1 cellular context compared by ENCODE assay signal in genomic region chr6:41442800-41443501, GRCh38.
A peak's percentile ranks its signal among the peaks of the same experiment; 100 is the strongest.
TF ChIP-seq lines count a peak whose summit lies in the region.

No MANE protein-coding gene starts in this region.

TF ChIP-seq in HEK293, 187 proteins besides CTCF, POLR2A, EP300 and RAD21 (continued from another document and continues in another):
- TF ChIP-seq ZNF704 (tag by site-specific recombination; IDR thresholded peaks at IDR 0.05) (no peak), ZNF658 (tag by site-specific recombination; IDR thresholded peaks at IDR 0.05) (no peak), ZNF549 (tag by site-specific recombination; IDR thresholded peaks at IDR 0.05) (no peak), GLIS2 (tag by site-specific recombination; IDR thresholded peaks at IDR 0.05) (peak; percentile 88), GLI2 (tag by site-specific recombination; IDR thresholded peaks at IDR 0.05; ENCODE audit: borderline replicate concordance, low read depth) (no peak), ZNF426 (tag by site-specific recombination; IDR thresholded peaks at IDR 0.05) (no peak), ZNF544 (tag by site-specific recombination; IDR thresholded peaks at IDR 0.05) (no peak), ZNF223 (tag by site-specific recombination; IDR thresholded peaks at IDR 0.05) (no peak), ZNF221 (tag by site-specific recombination; IDR thresholded peaks at IDR 0.05; ENCODE audit: borderline replicate concordance) (no peak), ZNF529 (tag by site-specific recombination; IDR thresholded peaks at IDR 0.05; ENCODE audit: insufficient replicate concordance) (no peak), RBAK (tag by site-specific recombination; IDR thresholded peaks at IDR 0.05) (no peak), ZNF292 (tag by site-specific recombination; IDR thresholded peaks at IDR 0.05; ENCODE audit: borderline replicate concordance, low read depth) (no peak), ZNF169 (tag by site-specific recombination; IDR thresholded peaks at IDR 0.05) (no peak), ZNF791 (tag by site-specific recombination; IDR thresholded peaks at IDR 0.05) (no peak), SP7 (tag by site-specific recombination; IDR thresholded peaks at IDR 0.05) (peak; percentile 75; the same call in 1 of the 2 replicates), ZNF501 (tag by site-specific recombination; IDR thresholded peaks at IDR 0.05) (no peak), ZNF600 (tag by site-specific recombination; IDR thresholded peaks at IDR 0.05) (no peak), SETDB1 (IDR thresholded peaks at IDR 0.05; ENCODE audit: insufficient read length, low read length) (no peak), SCRT1 (tag by site-specific recombination; IDR thresholded peaks at IDR 0.05; ENCODE audit: borderline replicate concordance) (no peak), ZFP37 (tag by site-specific recombination; IDR thresholded peaks at IDR 0.05) (no peak), ZNF596 (tag by site-specific recombination; IDR thresholded peaks at IDR 0.05) (no peak), ZSCAN23 (tag by site-specific recombination; IDR thresholded peaks at IDR 0.05) (no peak), SALL2 (tag by site-specific recombination; IDR thresholded peaks at IDR 0.05; ENCODE audit: borderline replicate concordance) (no peak), ZNF23 (tag by site-specific recombination; IDR thresholded peaks at IDR 0.05; ENCODE audit: borderline replicate concordance) (no peak), ZNF324 (tag by site-specific recombination; IDR thresholded peaks at IDR 0.05) (peak; percentile 28; the same call in 1 of the 2 replicates), ZNF138 (tag by site-specific recombination; IDR thresholded peaks at IDR 0.05; ENCODE audit: borderline replicate concordance) (no peak), ZNF266 (tag by site-specific recombination; IDR thresholded peaks at IDR 0.05; ENCODE audit: low read depth) (no peak), ZNF350 (tag by site-specific recombination; IDR thresholded peaks at IDR 0.05) (no peak), SP2 (tag by site-specific recombination; IDR thresholded peaks at IDR 0.05) (peak; percentile 58), ZNF311 (tag by site-specific recombination; IDR thresholded peaks at IDR 0.05; ENCODE audit: borderline replicate concordance) (no peak), ZNF654 (tag by site-specific recombination; IDR thresholded peaks at IDR 0.05; ENCODE audit: low read depth) (peak; percentile 6; the same call in 1 of the 2 replicates), KLF10 (tag by site-specific recombination; IDR thresholded peaks at IDR 0.05) (no peak), PBX3 (CRISPR knock-in tag; IDR thresholded peaks at IDR 0.05) (no peak), ZNF747 (tag by site-specific recombination; IDR thresholded peaks at IDR 0.05) (no peak), HOXD13 (CRISPR knock-in tag; IDR thresholded peaks at IDR 0.05; ENCODE audit: borderline replicate concordance) (no peak), PRDM1 (tag by site-specific recombination; IDR thresholded peaks at IDR 0.05) (no peak), ZNF707 (tag by site-specific recombination; IDR thresholded peaks at IDR 0.05) (no peak), ZNF112 (tag by site-specific recombination; IDR thresholded peaks at IDR 0.05) (no peak), ZNF768 (tag by site-specific recombination; IDR thresholded peaks at IDR 0.05) (no peak), MEIS1 (CRISPR knock-in tag; IDR thresholded peaks at IDR 0.05; ENCODE audit: borderline replicate concordance) (no peak), ZNF521 (tag by site-specific recombination; IDR thresholded peaks at IDR 0.05) (no peak), ZNF580 (tag by site-specific recombination; IDR thresholded peaks at IDR 0.05) (peak; percentile 75), ZNF26 (tag by site-specific recombination; IDR thresholded peaks at IDR 0.05) (no peak), ZNF248 (tag by site-specific recombination; IDR thresholded peaks at IDR 0.05) (no peak), KLF8 (tag by site-specific recombination; IDR thresholded peaks at IDR 0.05) (no peak; the same call in 1 of the 2 replicates), ZBTB21 (tag by site-specific recombination; IDR thresholded peaks at IDR 0.05) (no peak), ZNF2 (tag by site-specific recombination; IDR thresholded peaks at IDR 0.05) (peak; percentile 29; the same call in 1 of the 2 replicates), ZNF184 (tag by site-specific recombination; IDR thresholded peaks at IDR 0.05) (no peak), ZNF645 (tag by site-specific recombination; IDR thresholded peaks at IDR 0.05) (no peak), ZNF121 (tag by site-specific recombination; IDR thresholded peaks at IDR 0.05) (no peak), ZNF785 (tag by site-specific recombination; IDR thresholded peaks at IDR 0.05) (0 out of 2 replicates have a peak, but pooled peaks have one; percentile 41), ZNF433 (tag by site-specific recombination; IDR thresholded peaks at IDR 0.05; ENCODE audit: low read depth) (no peak)
- TF ChIP-seq, protein P1, sequence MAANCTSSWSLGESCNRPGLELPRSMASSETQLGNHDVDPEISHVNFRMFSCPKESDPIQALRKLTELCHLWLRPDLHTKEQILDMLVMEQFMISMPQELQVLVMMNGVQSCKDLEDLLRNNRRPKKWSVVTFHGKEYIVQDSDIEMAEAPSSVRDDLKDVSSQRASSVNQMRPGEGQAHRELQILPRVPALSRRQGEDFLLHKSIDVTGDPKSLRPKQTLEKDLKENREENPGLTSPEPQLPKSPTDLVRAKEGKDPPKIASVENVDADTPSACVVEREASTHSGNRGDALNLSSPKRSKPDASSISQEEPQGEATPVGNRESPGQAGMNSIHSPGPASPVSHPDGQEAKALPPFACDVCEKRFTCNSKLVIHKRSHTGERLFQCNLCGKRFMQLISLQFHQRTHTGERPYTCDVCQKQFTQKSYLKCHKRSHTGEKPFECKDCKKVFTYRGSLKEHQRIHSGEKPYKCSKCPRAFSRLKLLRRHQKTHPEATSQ (tag by site-specific recombination; IDR thresholded peaks at IDR 0.05): no peak; the same call in 1 of the 2 replicates
- TF ChIP-seq, protein P2, sequence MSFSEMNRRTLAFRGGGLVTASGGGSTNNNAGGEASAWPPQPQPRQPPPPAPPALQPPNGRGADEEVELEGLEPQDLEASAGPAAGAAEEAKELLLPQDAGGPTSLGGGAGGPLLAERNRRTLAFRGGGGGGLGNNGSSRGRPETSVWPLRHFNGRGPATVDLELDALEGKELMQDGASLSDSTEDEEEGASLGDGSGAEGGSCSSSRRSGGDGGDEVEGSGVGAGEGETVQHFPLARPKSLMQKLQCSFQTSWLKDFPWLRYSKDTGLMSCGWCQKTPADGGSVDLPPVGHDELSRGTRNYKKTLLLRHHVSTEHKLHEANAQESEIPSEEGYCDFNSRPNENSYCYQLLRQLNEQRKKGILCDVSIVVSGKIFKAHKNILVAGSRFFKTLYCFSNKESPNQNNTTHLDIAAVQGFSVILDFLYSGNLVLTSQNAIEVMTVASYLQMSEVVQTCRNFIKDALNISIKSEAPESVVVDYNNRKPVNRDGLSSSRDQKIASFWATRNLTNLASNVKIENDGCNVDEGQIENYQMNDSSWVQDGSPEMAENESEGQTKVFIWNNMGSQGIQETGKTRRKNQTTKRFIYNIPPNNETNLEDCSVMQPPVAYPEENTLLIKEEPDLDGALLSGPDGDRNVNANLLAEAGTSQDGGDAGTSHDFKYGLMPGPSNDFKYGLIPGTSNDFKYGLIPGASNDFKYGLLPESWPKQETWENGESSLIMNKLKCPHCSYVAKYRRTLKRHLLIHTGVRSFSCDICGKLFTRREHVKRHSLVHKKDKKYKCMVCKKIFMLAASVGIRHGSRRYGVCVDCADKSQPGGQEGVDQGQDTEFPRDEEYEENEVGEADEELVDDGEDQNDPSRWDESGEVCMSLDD (tag by site-specific recombination; IDR thresholded peaks at IDR 0.05): 0 out of 2 replicates have a peak, but pooled peaks have one; percentile 15
- TF ChIP-seq, protein P3, sequence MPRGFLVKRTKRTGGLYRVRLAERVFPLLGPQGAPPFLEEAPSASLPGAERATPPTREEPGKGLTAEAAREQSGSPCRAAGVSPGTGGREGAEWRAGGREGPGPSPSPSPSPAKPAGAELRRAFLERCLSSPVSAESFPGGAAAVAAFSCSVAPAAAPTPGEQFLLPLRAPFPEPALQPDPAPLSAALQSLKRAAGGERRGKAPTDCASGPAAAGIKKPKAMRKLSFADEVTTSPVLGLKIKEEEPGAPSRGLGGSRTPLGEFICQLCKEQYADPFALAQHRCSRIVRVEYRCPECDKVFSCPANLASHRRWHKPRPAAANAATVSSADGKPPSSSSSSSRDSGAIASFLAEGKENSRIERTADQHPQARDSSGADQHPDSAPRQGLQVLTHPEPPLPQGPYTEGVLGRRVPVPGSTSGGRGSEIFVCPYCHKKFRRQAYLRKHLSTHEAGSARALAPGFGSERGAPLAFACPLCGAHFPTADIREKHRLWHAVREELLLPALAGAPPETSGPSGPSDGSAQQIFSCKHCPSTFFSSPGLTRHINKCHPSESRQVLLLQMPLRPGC (tag by site-specific recombination; IDR thresholded peaks at IDR 0.05): no peak
- TF ChIP-seq, protein P4, sequence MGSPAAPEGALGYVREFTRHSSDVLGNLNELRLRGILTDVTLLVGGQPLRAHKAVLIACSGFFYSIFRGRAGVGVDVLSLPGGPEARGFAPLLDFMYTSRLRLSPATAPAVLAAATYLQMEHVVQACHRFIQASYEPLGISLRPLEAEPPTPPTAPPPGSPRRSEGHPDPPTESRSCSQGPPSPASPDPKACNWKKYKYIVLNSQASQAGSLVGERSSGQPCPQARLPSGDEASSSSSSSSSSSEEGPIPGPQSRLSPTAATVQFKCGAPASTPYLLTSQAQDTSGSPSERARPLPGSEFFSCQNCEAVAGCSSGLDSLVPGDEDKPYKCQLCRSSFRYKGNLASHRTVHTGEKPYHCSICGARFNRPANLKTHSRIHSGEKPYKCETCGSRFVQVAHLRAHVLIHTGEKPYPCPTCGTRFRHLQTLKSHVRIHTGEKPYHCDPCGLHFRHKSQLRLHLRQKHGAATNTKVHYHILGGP (tag by site-specific recombination; IDR thresholded peaks at IDR 0.05): no peak
- TF ChIP-seq, protein P5, sequence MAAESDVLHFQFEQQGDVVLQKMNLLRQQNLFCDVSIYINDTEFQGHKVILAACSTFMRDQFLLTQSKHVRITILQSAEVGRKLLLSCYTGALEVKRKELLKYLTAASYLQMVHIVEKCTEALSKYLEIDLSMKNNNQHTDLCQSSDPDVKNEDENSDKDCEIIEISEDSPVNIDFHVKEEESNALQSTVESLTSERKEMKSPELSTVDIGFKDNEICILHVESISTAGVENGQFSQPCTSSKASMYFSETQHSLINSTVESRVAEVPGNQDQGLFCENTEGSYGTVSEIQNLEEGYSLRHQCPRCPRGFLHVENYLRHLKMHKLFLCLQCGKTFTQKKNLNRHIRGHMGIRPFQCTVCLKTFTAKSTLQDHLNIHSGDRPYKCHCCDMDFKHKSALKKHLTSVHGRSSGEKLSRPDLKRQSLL (tag by site-specific recombination; IDR thresholded peaks at IDR 0.05): no peak
